ENCODE assay signal across 1 cellular context in genomic region chr14:91371990-91372375, GRCh38.
TF ChIP-seq lines count a peak whose summit lies in the region.

No MANE protein-coding gene starts in this region.

TF ChIP-seq in GM12878, 131 proteins besides CTCF, POLR2A, EP300 and RAD21 (continued from another document):
- TF ChIP-seq HDAC6 (IDR thresholded peaks at IDR 0.05; ENCODE audit: unreplicated experiment) (no peak), BHLHE40 (IDR thresholded peaks at IDR 0.05; ENCODE audit: borderline replicate concordance in 1 of 2, low read depth in 2 of 2, low read length in 1 of 2) (no peak), ZSCAN29 (IDR thresholded peaks at IDR 0.05) (no peak), ZNF592 (IDR thresholded peaks at IDR 0.05) (no peak), ZBTB33 (IDR thresholded peaks at IDR 0.05) (no peak), CEBPZ (IDR thresholded peaks at IDR 0.05; ENCODE audit: low read depth, low read length) (no peak), EGR1 (IDR thresholded peaks at IDR 0.05; ENCODE audit: borderline replicate concordance in 1 of 2, low read depth in 2 of 2, low read length in 2 of 2) (no peak), SMAD1 (IDR thresholded peaks at IDR 0.05; ENCODE audit: low read depth, partially characterized antibody) (no peak), RAD51 (IDR thresholded peaks at IDR 0.05) (no peak), PML (IDR thresholded peaks at IDR 0.05; ENCODE audit: low read length) (no peak), PAX5 (IDR thresholded peaks at IDR 0.05; ENCODE audit: borderline replicate concordance, low read depth, low read length) (no peak), POLR2AphosphoS5 (IDR thresholded peaks at IDR 0.05; ENCODE audit: low read length) (no peak), NFIC (IDR thresholded peaks at IDR 0.05; ENCODE audit: low read depth, low read length) (no peak), IKZF1 (conservative IDR thresholded peaks at IDR 0.05) (no peak), NR2F1 (conservative IDR thresholded peaks at IDR 0.05) (no peak), NBN (IDR thresholded peaks at IDR 0.05) (no peak), MEF2A (IDR thresholded peaks at IDR 0.05; ENCODE audit: insufficient read depth, low read depth, low read length) (no peak), NKRF (conservative IDR thresholded peaks at IDR 0.05) (no peak), RB1 (IDR thresholded peaks at IDR 0.05; ENCODE audit: borderline replicate concordance) (no peak)
